17 cellular contexts compared by ENCODE assay signal in genomic region chr2:96811916-96812315, GRCh38. TPM values are rescaled to one million over a fixed set of nuclear protein-coding genes. Genes with fewer than 3 reads are reported as not detected.
DNase-seq lines count a peak whose midpoint lies in the region; ATAC-seq and TF ChIP-seq lines count a peak whose summit lies in the region.
"Had no signal": no experiment of that assay in that cellular context is flagged by ENCODE, and none has a peak within 500 bp of the region (broad histone marks: within the 10 kb centered on the region; RNA-seq: fewer than 3 reads in every experiment).

No MANE protein-coding gene starts in this region.

- H3K4me1 Mint-ChIP-seq in activated CD8-positive, alpha-beta T cell treated with anti-CD3 and anti-CD28 coated beads for 36 hours (ENCODE audit: low read depth): peaks cover 14% of the 10 kb centered on the region

- H3K36me3 Mint-ChIP-seq in activated CD8-positive, alpha-beta T cell treated with anti-CD3 and anti-CD28 coated beads for 36 hours (ENCODE audit: low read depth): no peaks in the 10 kb centered on the region

- peak; percentile 45 for ATAC-seq in sciatic nerve
- no peak for ATAC-seq in activated CD8-positive, alpha-beta T cell treated with anti-CD3 and anti-CD28 coated beads for 36 hours
- ATAC-seq in GM18517 (IDR thresholded peaks at IDR 0.05; ENCODE audit: unreplicated experiment): no peak
- ATAC-seq: esophagus mucosa; lower lobe of right lung; naive thymus-derived CD4-positive, alpha-beta T cell had no signal

- DNase-seq in GM03348 (ENCODE audit: low spot score): peak; percentile 48
- peak; percentile 83 for DNase-seq in fibroblast of the aortic adventitia (ENCODE audit: low read depth)
- no peak for DNase-seq in sciatic nerve (ENCODE audit: low spot score)
- no peak for DNase-seq in activated CD8-positive, alpha-beta T cell treated with anti-CD3 and anti-CD28 coated beads for 36 hours
- DNase-seq in NCI-H446 (lab: John Stamatoyannopoulos, UW): no peak
- DNase-seq: activated CD4-positive, alpha-beta T cell treated with anti-CD3 and anti-CD28 coated beads, Interleukin-2, amount 10 ng/mL, durations not matched to agents 24 days and 14 days; activated naive CD4-positive, alpha-beta T cell treated with anti-CD3 and anti-CD28 coated beads, Interleukin-2, amount 10 ng/mL, durations not matched to agents 7 days and 5 days; activated T-cell treated with anti-CD3 and anti-CD28 coated beads for 4 hours; DMS53; lower lobe of right lung; naive thymus-derived CD4-positive, alpha-beta T cell; NCI-H2029 treated with DMSO at 0.1 percent for 48 hours; NCI-H524; T1000 had no signal

- H3K9me3 Mint-ChIP-seq in activated CD8-positive, alpha-beta T cell treated with anti-CD3 and anti-CD28 coated beads for 36 hours: no peaks in the 10 kb centered on the region
- H3K9me3 Mint-ChIP-seq: activated CD4-positive, alpha-beta T cell treated with anti-CD3 and anti-CD28 coated beads, Interleukin-2, amount 10 ng/mL, durations not matched to agents 24 days and 14 days; activated naive CD4-positive, alpha-beta T cell treated with anti-CD3 and anti-CD28 coated beads, Interleukin-2, amount 10 ng/mL, durations not matched to agents 7 days and 5 days had no signal

- CTCF ChIA-PET in activated CD8-positive, alpha-beta T cell treated with anti-CD3 and anti-CD28 coated beads for 36 hours (lab: Charles Lee): interaction anchor here (3.3 kb wide), 1 partner anchor 11 kb away, joined by 16 read pairs; no protein-coding TSS in a partner anchor

- POLR2A ChIA-PET in activated CD8-positive, alpha-beta T cell treated with anti-CD3 and anti-CD28 coated beads for 36 hours (lab: Charles Lee): no interaction called here

- no peak overlapping the region for H3K4me3 Mint-ChIP-seq in activated CD8-positive, alpha-beta T cell treated with anti-CD3 and anti-CD28 coated beads for 36 hours
- H3K4me3 Mint-ChIP-seq: activated CD4-positive, alpha-beta T cell treated with anti-CD3 and anti-CD28 coated beads, Interleukin-2, amount 10 ng/mL, durations not matched to agents 24 days and 14 days; activated naive CD4-positive, alpha-beta T cell treated with anti-CD3 and anti-CD28 coated beads, Interleukin-2, amount 10 ng/mL, durations not matched to agents 7 days and 5 days had no signal

- no peak for TF ChIP-seq CTCF in fibroblast of the aortic adventitia (IDR thresholded peaks at IDR 0.05; ENCODE audit: insufficient read depth, low read length)
- TF ChIP-seq CTCF in activated CD8-positive, alpha-beta T cell treated with anti-CD3 and anti-CD28 coated beads for 36 hours (IDR thresholded peaks at IDR 0.05): no peak

- H3K4me3 ChIP-seq in fibroblast of the aortic adventitia (ENCODE audit: low read depth, low read length): no peak overlapping the region
- H3K4me3 ChIP-seq: lower lobe of right lung, SJSA1 had no signal

- H3K27me3 Mint-ChIP-seq in activated CD8-positive, alpha-beta T cell treated with anti-CD3 and anti-CD28 coated beads for 36 hours: no peaks in the 10 kb centered on the region
- H3K27me3 Mint-ChIP-seq: activated CD4-positive, alpha-beta T cell treated with anti-CD3 and anti-CD28 coated beads, Interleukin-2, amount 10 ng/mL, durations not matched to agents 24 days and 14 days; activated naive CD4-positive, alpha-beta T cell treated with anti-CD3 and anti-CD28 coated beads, Interleukin-2, amount 10 ng/mL, durations not matched to agents 7 days and 5 days; naive thymus-derived CD4-positive, alpha-beta T cell had no signal

- intact Hi-C loops in sciatic nerve (cut with DNase I): loop anchor here (10.0 kb wide), 1 partner anchor 53 kb away; no protein-coding TSS in a partner anchor
- intact Hi-C loops in activated CD8-positive, alpha-beta T cell treated with anti-CD3 and anti-CD28 coated beads for 36 hours (cut with micrococcal nuclease): no loop called here

- no peak overlapping the region for H3K27ac Mint-ChIP-seq in activated CD8-positive, alpha-beta T cell treated with anti-CD3 and anti-CD28 coated beads for 36 hours
- H3K27ac Mint-ChIP-seq: activated CD4-positive, alpha-beta T cell treated with anti-CD3 and anti-CD28 coated beads, Interleukin-2, amount 10 ng/mL, durations not matched to agents 24 days and 14 days; activated naive CD4-positive, alpha-beta T cell treated with anti-CD3 and anti-CD28 coated beads, Interleukin-2, amount 10 ng/mL, durations not matched to agents 7 days and 5 days had no signal

RNA-seq across cellular contexts. Expression of gene CNNM3, which starts 4.2 kb away (rescaled TPM):
- total RNA-seq in fibroblast of the aortic adventitia (ENCODE audit: low replicate concordance): 2.2 and 6.9 TPM in 2 replicates
- total RNA-seq in sciatic nerve: 26.4 TPM
- 10 to 100 TPM; 15.8 to 19.3 TPM for total RNA-seq in activated CD8-positive, alpha-beta T cell treated with anti-CD3 and anti-CD28 coated beads for 36 hours

RNA-seq across cellular contexts. Expression of gene ANKRD23, which starts 31.9 kb away (rescaled TPM):
- 2.3 and 6.0 TPM in 2 replicates for total RNA-seq in fibroblast of the aortic adventitia (ENCODE audit: low replicate concordance)
- 8.3 TPM for total RNA-seq in sciatic nerve
- 1 to 10 TPM; 5.3 to 5.7 TPM for total RNA-seq in activated CD8-positive, alpha-beta T cell treated with anti-CD3 and anti-CD28 coated beads for 36 hours

RNA-seq across cellular contexts. Expression of gene ANKRD39, which starts 45.9 kb away (rescaled TPM):
- total RNA-seq in fibroblast of the aortic adventitia (ENCODE audit: low replicate concordance): 4.0 and 6.1 TPM in 2 replicates
- total RNA-seq in sciatic nerve: 15.9 TPM
- total RNA-seq in activated CD8-positive, alpha-beta T cell treated with anti-CD3 and anti-CD28 coated beads for 36 hours: 10 to 100 TPM; 22.6 TPM

RNA-seq across cellular contexts. Expression of gene CNNM4, which starts 51.2 kb away (rescaled TPM):
- total RNA-seq in fibroblast of the aortic adventitia (ENCODE audit: low replicate concordance) (2.4 and 3.8 TPM in 2 replicates), sciatic nerve (13.9 TPM)
- total RNA-seq in activated CD8-positive, alpha-beta T cell treated with anti-CD3 and anti-CD28 coated beads for 36 hours: 1 to 10 TPM; 5.1 to 5.8 TPM

RNA-seq across cellular contexts. Expression of gene SEMA4C, which starts 58.0 kb away (rescaled TPM):
- total RNA-seq in fibroblast of the aortic adventitia (ENCODE audit: low replicate concordance) (15.4 and 20.4 TPM in 2 replicates), sciatic nerve (136 TPM)
- total RNA-seq in activated CD8-positive, alpha-beta T cell treated with anti-CD3 and anti-CD28 coated beads for 36 hours: 10 to 100 TPM; 10.4 to 12.4 TPM

Comparison
In these comparisons a context has a peak if more than half of its experiments do, and no peak if none do; other contexts are left out.
1. DNase-seq: peak in GM03348 (single experiment) and fibroblast of the aortic adventitia (single experiment); none in sciatic nerve (single experiment), activated CD8-positive, alpha-beta T cell treated with anti-CD3 and anti-CD28 coated beads for 36 hours (single experiment) and NCI-H446 (0 of 2).